Comparison of ENCODE assay signal across 1 cellular context in genomic region chr2:113967272-113967671, GRCh38.
TF ChIP-seq lines count a peak whose summit lies in the region.

No MANE protein-coding gene starts in this region.

TF ChIP-seq in IMR-90, 13 proteins besides CTCF, POLR2A, EP300 and RAD21 (continued from another document):
- TF ChIP-seq, protein P1, sequence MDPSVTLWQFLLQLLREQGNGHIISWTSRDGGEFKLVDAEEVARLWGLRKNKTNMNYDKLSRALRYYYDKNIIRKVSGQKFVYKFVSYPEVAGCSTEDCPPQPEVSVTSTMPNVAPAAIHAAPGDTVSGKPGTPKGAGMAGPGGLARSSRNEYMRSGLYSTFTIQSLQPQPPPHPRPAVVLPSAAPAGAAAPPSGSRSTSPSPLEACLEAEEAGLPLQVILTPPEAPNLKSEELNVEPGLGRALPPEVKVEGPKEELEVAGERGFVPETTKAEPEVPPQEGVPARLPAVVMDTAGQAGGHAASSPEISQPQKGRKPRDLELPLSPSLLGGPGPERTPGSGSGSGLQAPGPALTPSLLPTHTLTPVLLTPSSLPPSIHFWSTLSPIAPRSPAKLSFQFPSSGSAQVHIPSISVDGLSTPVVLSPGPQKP (IDR thresholded peaks at IDR 0.05; ENCODE audit: borderline replicate concordance, low read depth, low read length) = no peak
- no peak for TF ChIP-seq USF2 (IDR thresholded peaks at IDR 0.05; ENCODE audit: low read depth, low read length)
